In the genomic region with DNA sequence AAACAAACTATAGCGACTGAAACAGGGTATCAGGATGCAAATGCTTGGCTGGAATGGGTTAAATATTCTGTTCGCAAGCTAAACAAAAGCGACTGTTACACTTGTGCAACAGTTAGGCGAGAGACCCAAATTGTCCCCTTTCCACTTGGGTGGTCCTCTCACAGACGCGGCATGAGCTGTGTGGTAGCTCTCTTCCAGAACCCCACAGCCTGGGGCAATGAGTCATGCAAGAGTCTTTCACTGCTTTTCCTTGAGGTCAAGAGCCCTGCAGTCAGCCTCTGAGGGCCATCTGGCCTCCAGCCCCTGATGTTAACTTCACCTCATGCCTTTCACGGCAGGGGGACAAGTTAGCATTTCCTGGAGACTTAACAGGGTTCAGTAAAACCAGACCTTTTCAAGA, we compare ENCODE assay signal across 17 cellular contexts. TPM values are rescaled to one million over a fixed set of nuclear protein-coding genes. Genes with fewer than 3 reads are reported as not detected.
DNase-seq lines count a peak whose midpoint lies in the region; ATAC-seq, FAIRE-seq and TF ChIP-seq lines count a peak whose summit lies in the region.
"Had no signal": no experiment of that assay in that cellular context is flagged by ENCODE, and none has a peak within 500 bp of the region (broad histone marks: within the 10 kb centered on the region; RNA-seq: fewer than 3 reads in every experiment).

No MANE protein-coding gene starts in this region.

- H3K23me2 ChIP-seq in H9 (ENCODE audit: insufficient read length, low read depth, low read length, poor library complexity, severe bottlenecking), result no peaks in the 10 kb centered on the region

- no peak overlapping the region for H2BK120ac ChIP-seq in H9 (ENCODE audit: low read depth, low read length, poor library complexity, severe bottlenecking)

- peaks cover 31 to 43% of the 10 kb centered on the region in 2 experiments for H3K9me3 Mint-ChIP-seq in H9

- H2BK20ac ChIP-seq in H9 (ENCODE audit: low read depth, low read length, poor library complexity, severe bottlenecking), result no peak overlapping the region

- H3K27me3 Mint-ChIP-seq in H9 (ENCODE audit: low read depth), result peaks cover 2% of the 10 kb centered on the region; the same call in 1 of the 2 replicates

- no peak overlapping the region for H3T11ph ChIP-seq in H9 (ENCODE audit: low read length)

- no peaks in the 10 kb centered on the region for H3K79me1 ChIP-seq in H9 (ENCODE audit: insufficient read depth, low read depth, low read length, poor library complexity, severe bottlenecking)

- no peak overlapping the region for H3K18ac ChIP-seq in H9 (ENCODE audit: insufficient read length, low read depth, low read length)

- peaks cover 14 to 16% of the 10 kb centered on the region in 2 experiments for H3K4me1 Mint-ChIP-seq in H9

- peaks cover 3% of the 10 kb centered on the region; the same call in 1 of the 2 replicates for H3K36me3 ChIP-seq in iPS DF 6.9 (ENCODE audit: control insufficient read depth, insufficient read depth, low read length)
- no peaks in the 10 kb centered on the region for H3K36me3 ChIP-seq in H7 (replicated peaks; ENCODE audit: control insufficient read depth, insufficient read depth, low read length)
- H3K36me3 ChIP-seq: left ventricle myocardium inferior had no signal

- no peak overlapping the region for H2AK5ac ChIP-seq in H9 (ENCODE audit: insufficient read length, low read length)

- H4K5ac ChIP-seq in H9 (ENCODE audit: insufficient read length, low read depth, low read length), result no peak overlapping the region

- TF ChIP-seq CTCF in A549 (IDR thresholded peaks at IDR 0.05), result no peak
- no peak for TF ChIP-seq CTCF in H9 (conservative IDR thresholded peaks at IDR 0.05)
- TF ChIP-seq CTCF in astrocyte of the spinal cord (IDR thresholded peaks at IDR 0.05; ENCODE audit: low read depth, low read length), result no peak
- TF ChIP-seq CTCF in D721Med (IDR thresholded peaks at IDR 0.05; ENCODE audit: insufficient read depth, missing control alignments), result no peak

- H3K36me3 Mint-ChIP-seq in H9 (ENCODE audit: insufficient read depth in 1 of 3, low read depth in 3 of 3), result peaks cover 25 to 42% (median 39%) of the 10 kb centered on the region in 3 experiments

- no peak overlapping the region for H2BK5ac ChIP-seq in H9 (ENCODE audit: insufficient read length, low read length)

- H3K27ac ChIP-seq in A549 (peak overlapping the region; percentile 45 to 65; a peak in 4 of 6 replicates), H9 (ENCODE audit: insufficient read length, low read depth, low read length) (peak overlapping the region; percentile 69), iPS DF 6.9 (ENCODE audit: low read length) (no peak overlapping the region)
- H3K27ac ChIP-seq: left ventricle myocardium inferior had no signal

- H3K4me1 ChIP-seq in A549 (peaks cover 12% of the 10 kb centered on the region; the same call in 2 of the 3 replicates), H9 (ENCODE audit: insufficient read depth, low read length) (no peaks in the 10 kb centered on the region; the same call in 1 of the 2 replicates), iPS DF 6.9 (ENCODE audit: control insufficient read depth, insufficient read depth, low read length) (peaks cover 2% of the 10 kb centered on the region)
- H3K4me1 ChIP-seq: left ventricle myocardium inferior had no signal

- H3K9me3 ChIP-seq in A549, result peaks cover 18% of the 10 kb centered on the region
- peaks cover 28% of the 10 kb centered on the region for H3K9me3 ChIP-seq in H9 (ENCODE audit: control insufficient read depth, low read depth, low read length)
- H3K9me3 ChIP-seq in iPS DF 6.9 (ENCODE audit: control insufficient read depth, insufficient read depth, low read length), result peaks cover 7% of the 10 kb centered on the region

- no peak for FAIRE-seq in A549 (lab: Jason Lieb, UNC)
- no peak for FAIRE-seq in D721Med (lab: Jason Lieb, UNC)

- 31% methylated on average over 7 of the region's 7 CpGs for WGBS in A549 (ENCODE audit: missing lambda C conversion rate)
- WGBS in H9 (ENCODE audit: extremely low coverage, insufficient read length, low lambda C conversion rate), result no CpG with 5 or more reads among the region's 7 CpGs
- no CpG with 5 or more reads among the region's 7 CpGs for WGBS in iPS DF 6.9 (ENCODE audit: insufficient coverage, insufficient read length)

- POLR2A ChIA-PET in A549 (lab: Yijun Ruan, JAX), result no interaction called here

- H3K27ac Mint-ChIP-seq in H9, result peak overlapping the region; percentile 56 to 75 (median 59); a peak in 4 of 7 replicates
- H3K27ac Mint-ChIP-seq: activated CD4-positive, alpha-beta memory T cell treated with anti-CD3 and anti-CD28 coated beads for 36 hours had no signal

- H3K56ac ChIP-seq in H9 (ENCODE audit: insufficient read length, low read depth, low read length), result no peak overlapping the region

- H3K27me3 ChIP-seq in H9 (ENCODE audit: insufficient read depth, low read length), result no peaks in the 10 kb centered on the region
- no peaks in the 10 kb centered on the region for H3K27me3 ChIP-seq in iPS DF 6.9 (ENCODE audit: control insufficient read depth, insufficient read depth, low read length)
- H3K27me3 ChIP-seq in H7 (ENCODE audit: control insufficient read depth, insufficient read depth, low read length), result no peaks in the 10 kb centered on the region

- in situ Hi-C loops in astrocyte of the spinal cord (cut with HindIII; ENCODE audit: low sequenced_read_pairs), result no loop called here

- no peak overlapping the region for H3K4me3 Mint-ChIP-seq in H9
- H3K4me3 Mint-ChIP-seq: activated CD4-positive, alpha-beta memory T cell treated with anti-CD3 and anti-CD28 coated beads for 36 hours had no signal

- no peak overlapping the region for H3K4ac ChIP-seq in H9 (ENCODE audit: low read depth, low read length)

- no peak overlapping the region for H2BK15ac ChIP-seq in H9 (ENCODE audit: low read depth, low read length)

- H3K4me3 ChIP-seq in A549 (no peak overlapping the region), astrocyte of the spinal cord (ENCODE audit: low read depth, low read length) (no peak overlapping the region), iPS DF 6.9 (ENCODE audit: low read length) (no peak overlapping the region), H7 (ENCODE audit: insufficient read depth, low read depth, low read length) (no peak overlapping the region)
- H3K4me3 ChIP-seq: left ventricle myocardium inferior had no signal

- H4K91ac ChIP-seq in H9 (ENCODE audit: insufficient read length, low read depth, low read length), result no peak overlapping the region

- peak in 1 of 2 experiments; percentile 48 for DNase-seq in A549 (ENCODE audit: low read depth in 1 of 2, low spot score in 1 of 2)
- DNase-seq in H9, result peak; percentile 95
- DNase-seq in astrocyte of the spinal cord (ENCODE audit: low read depth, low spot score), result peak; percentile 85
- peak; percentile 50 for DNase-seq in iPS DF 6.9 (ENCODE audit: low read depth, low spot score)
- DNase-seq in D721Med (ENCODE audit: insufficient read length, low spot score), result no peak
- DNase-seq in H7, result no peak
- no peak for DNase-seq in amygdala (lab: John Stamatoyannopoulos, UW)
- no peak for DNase-seq in activated gamma-delta T cell (lab: John Stamatoyannopoulos, UW)
- DNase-seq: activated CD4-positive, alpha-beta memory T cell treated with anti-CD3 and anti-CD28 coated beads for 36 hours; activated gamma-delta T cell treated with Interleukin-2 at 50 U/mL for 16 hours; AML-193; left ventricle myocardium inferior; MM.1S; PC-3; stimulated activated CD4-positive, alpha-beta T cell treated with anti-CD3 and anti-CD28 coated beads, Interleukin-15, amount 100 ng/mL, for 24 hours had no signal

- H4K20me1 ChIP-seq in H9 (ENCODE audit: control insufficient read depth, insufficient read depth, insufficient read length), result no peaks in the 10 kb centered on the region

- TF ChIP-seq RAD21 in A549 (conservative IDR thresholded peaks at IDR 0.05 in 1 of 2, IDR thresholded peaks at IDR 0.05 in 1 of 2), result no peak

- CTCF ChIA-PET in A549 (lab: Yijun Ruan, JAX), result interaction anchor here (0.7 to 1.5 kb wide), 3 partner anchors 12 to 234 kb away, joined by 3 to 4 read pairs (median 3); no protein-coding TSS in a partner anchor

- H3K4me2 ChIP-seq in A549, result peak overlapping the region; percentile 41
- H3K4me2 ChIP-seq in H9 (ENCODE audit: insufficient read depth, insufficient read length, low read length), result no peak overlapping the region

- no peak overlapping the region for H3K14ac ChIP-seq in H9 (ENCODE audit: insufficient read depth, low read length)

- no peaks in the 10 kb centered on the region for H3K79me2 ChIP-seq in H9 (ENCODE audit: insufficient read depth, low read length)

- TF ChIP-seq EP300 in A549 (IDR thresholded peaks at IDR 0.05), result peak; percentile 16 to 17; a peak in 1 of 5 replicates

- no peak overlapping the region for H4K8ac ChIP-seq in H9 (replicated peaks; ENCODE audit: insufficient read length, low read depth, low read length)

- H3K9ac ChIP-seq in H9 (ENCODE audit: extremely low read depth, insufficient read length, low read length), result no peak overlapping the region

- H2AFZ ChIP-seq in H9 (ENCODE audit: low read length), result no peak overlapping the region

- no peak for TF ChIP-seq POLR2A in A549 (IDR thresholded peaks at IDR 0.05; ENCODE audit: low read length)

- no peak overlapping the region for H3K23ac ChIP-seq in H9 (ENCODE audit: insufficient read length, low read depth, low read length)

- H2BK12ac ChIP-seq in H9 (ENCODE audit: insufficient read length, low read depth, low read length), result no peak overlapping the region

- peak in 1 of 2 experiments; percentile 68; a peak in 2 of 6 replicates for ATAC-seq in A549
- ATAC-seq: PC-3 had no signal

RNA-seq across cellular contexts. Expression of a gene that starts 25.7 kb away (rescaled TPM):
- polyA plus RNA-seq in A549 (2011; rRNA removed), result 0.05 TPM in 2 replicates
- polyA plus RNA-seq in A549 (2012; cell fraction: cytosol; rRNA removed), result not detected in 2 replicates
- polyA plus RNA-seq in A549 (2012; cell fraction: nucleus; rRNA removed), result 0.07 TPM in 1 of 2 replicates, not detected in the other
- not detected in 3 replicates for polyA plus RNA-seq in A549 (2017; fragmentation: RNase III; extraction: RNeasy Plus Mini Kit Qiagen cat#74134 plus additional on column Dnase treatment)
- 0.15 TPM in 1 of 2 replicates, not detected in the other for polyA minus RNA-seq in A549 (2011; rRNA and poly(A)+ RNA removed)
- 0.86 and 0.96 TPM in 2 replicates for total RNA-seq in H9 (2021)
- 2.9 and 5.6 TPM in 2 replicates for total RNA-seq in H7 (2014; rRNA removed; shearing (Covaris generic))
- total RNA-seq: activated CD4-positive, alpha-beta memory T cell treated with anti-CD3 and anti-CD28 coated beads for 36 hours; PC-3; T-helper 2 cell treated with Interferon-gamma antibody and Interleukin-4, amounts not matched to agents 100 ng/mL and 5 ng/mL, for 36 hours had no signal
- polyA plus RNA-seq: neural cell had no signal

RNA-seq across cellular contexts. Expression of a gene that starts 45.5 kb away (rescaled TPM):
- polyA plus RNA-seq in A549 (2011; rRNA removed), result 19.0 and 30.1 TPM in 2 replicates
- 2.7 and 2.8 TPM in 2 replicates for polyA plus RNA-seq in A549 (2012; cell fraction: cytosol; rRNA removed)
- polyA plus RNA-seq in A549 (2012; cell fraction: nucleus; rRNA removed), result 3.2 and 3.9 TPM in 2 replicates
- 13.6 to 15.4 TPM (median 13.6 TPM) in 3 replicates for polyA plus RNA-seq in A549 (2017; fragmentation: RNase III; extraction: RNeasy Plus Mini Kit Qiagen cat#74134 plus additional on column Dnase treatment)
- 10.3 and 11.8 TPM in 2 replicates for polyA minus RNA-seq in A549 (2011; rRNA and poly(A)+ RNA removed)
- total RNA-seq in H9 (2021), result 46.7 and 53.3 TPM in 2 replicates
- total RNA-seq in H7 (2014; rRNA removed; shearing (Covaris generic)), result 15.8 and 30.1 TPM in 2 replicates

Comparison
In these comparisons a context has a peak if more than half of its experiments do, and no peak if none do; other contexts are left out.
1. DNase-seq: peak in H9 (single experiment), astrocyte of the spinal cord (single experiment) and iPS DF 6.9 (single experiment); none in D721Med (single experiment), H7 (single experiment), amygdala (0 of 56) and activated gamma-delta T cell (single experiment).